In the genomic region with DNA sequence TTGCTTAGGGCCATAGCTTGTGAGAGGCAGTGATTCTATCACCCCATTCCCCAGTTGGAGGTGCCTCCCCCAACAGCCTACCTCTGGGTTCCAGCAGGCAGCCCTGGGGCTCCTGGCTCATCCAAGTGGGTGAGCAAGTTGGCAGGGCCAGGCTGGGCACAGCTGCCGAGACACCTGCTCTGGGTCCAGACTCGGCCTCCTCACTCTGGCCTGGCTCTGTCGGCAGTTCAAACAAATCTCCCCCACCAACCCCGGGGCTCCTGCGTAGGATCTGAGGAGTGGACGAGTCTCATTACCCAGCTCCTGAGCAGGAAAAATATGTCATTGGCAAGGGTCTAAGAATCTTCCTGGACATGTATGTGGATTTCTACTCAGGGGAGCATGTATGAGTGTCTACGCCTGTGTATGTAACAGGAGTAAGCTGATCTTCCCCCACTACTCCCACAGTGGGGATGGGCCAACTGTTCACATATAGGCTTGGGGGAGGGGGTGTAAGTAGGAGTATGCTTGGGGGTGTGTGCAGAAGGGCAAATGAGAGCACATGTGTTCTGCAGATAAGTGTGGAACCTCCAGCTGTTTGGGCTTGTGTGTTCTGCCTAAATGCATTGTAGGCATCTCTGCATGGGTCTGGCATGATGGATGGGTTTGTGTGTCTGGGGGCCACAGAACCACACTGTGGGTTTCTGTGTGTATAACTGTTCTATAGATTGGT, we compare ENCODE assay signal across 8 cellular contexts. TPM values are rescaled to one million over a fixed set of nuclear protein-coding genes. Genes with fewer than 3 reads are reported as not detected.
A peak's percentile ranks its signal among the peaks of the same experiment; 100 is the strongest.
DNase-seq lines count a peak whose midpoint lies in the region; ATAC-seq and TF ChIP-seq lines count a peak whose summit lies in the region.

No MANE protein-coding gene starts in this region.

- TF ChIP-seq CTCF in fibroblast of lung (conservative IDR thresholded peaks at IDR 0.05 in 1 of 2, IDR thresholded peaks at IDR 0.05 in 1 of 2; ENCODE audit: low read depth in 1 of 2, low read length in 2 of 2), result no peak

- H3K27me3 ChIP-seq in SJSA1 (replicated peaks) (no peaks in the 10 kb centered on the region), fibroblast of lung (ENCODE audit: control insufficient read depth, insufficient read depth, low read length) (no peaks in the 10 kb centered on the region)

- no peak overlapping the region for H2AFZ ChIP-seq in fibroblast of lung (ENCODE audit: low read length)

- peak overlapping the region; percentile 98 for H3K9ac ChIP-seq in fibroblast of lung (ENCODE audit: insufficient read depth, low read length)

- H3K4me3 ChIP-seq in SJSA1 (peak overlapping the region; percentile 69), fibroblast of lung (replicated peaks in 1 of 4; ENCODE audit: control extremely low read depth in 1 of 4, insufficient read depth in 1 of 4, low read depth in 3 of 4, low read length in 4 of 4) (peak overlapping the region; percentile 79 to 98 (median 87))

- H3K27ac ChIP-seq in SJSA1 (peak overlapping the region; percentile 99), fibroblast of lung (ENCODE audit: insufficient read depth, low read length) (peak overlapping the region; percentile 98)

- ATAC-seq in HG03175 (IDR thresholded peaks at IDR 0.05; ENCODE audit: unreplicated experiment) (no peak), HG03520 (IDR thresholded peaks at IDR 0.05; ENCODE audit: unreplicated experiment) (no peak), HG03039 (IDR thresholded peaks at IDR 0.05; ENCODE audit: unreplicated experiment) (no peak)

- H3K9me3 ChIP-seq in SJSA1 (replicated peaks) (no peaks in the 10 kb centered on the region; the same call in 1 of the 2 replicates), fibroblast of lung (ENCODE audit: control insufficient read depth, insufficient read depth, low read depth, low read length) (no peaks in the 10 kb centered on the region)

- H4K20me1 ChIP-seq in fibroblast of lung (ENCODE audit: control insufficient read depth, extremely low read depth, insufficient read depth, low read length), result no peaks in the 10 kb centered on the region

- peaks cover 20% of the 10 kb centered on the region for H3K79me2 ChIP-seq in fibroblast of lung (ENCODE audit: control insufficient read depth, insufficient read depth, low read length)

- DNase-seq in AG08396 (ENCODE audit: low spot score), result peak; percentile 70
- peak; percentile 88 for DNase-seq in HT1080 (ENCODE audit: low read depth)
- DNase-seq in SJSA1 (ENCODE audit: low read depth in 1 of 2, low spot score in 2 of 2), result peak; percentile 65 to 73
- peak; percentile 85 to 86 for DNase-seq in fibroblast of lung (ENCODE audit: low read depth in 2 of 2)
- peak; percentile 83 for DNase-seq in posterior vena cava (ENCODE audit: low spot score)

- H3K36me3 ChIP-seq in SJSA1 (peaks cover 28% of the 10 kb centered on the region), fibroblast of lung (ENCODE audit: control insufficient read depth, insufficient read depth, low read length) (no peaks in the 10 kb centered on the region)

- H3K4me1 ChIP-seq in SJSA1 (replicated peaks), result peaks cover 61% of the 10 kb centered on the region
- H3K4me1 ChIP-seq in fibroblast of lung (ENCODE audit: control insufficient read depth, extremely low read depth, insufficient read depth, low read length), result peaks cover 26% of the 10 kb centered on the region

- H3K4me2 ChIP-seq in fibroblast of lung (ENCODE audit: extremely low read depth, insufficient read depth, low read length), result peak overlapping the region; percentile 82

- intact Hi-C loops in posterior vena cava (cut with DNase I), result no loop called here

RNA-seq across cellular contexts. Expression of gene ID1, which starts 2.0 kb away (rescaled TPM):
- total RNA-seq in HT1080 (2014; rRNA removed; shearing (Covaris generic)), result 421 and 433 TPM in 2 replicates
- 362 and 372 TPM in 2 replicates for polyA plus RNA-seq in HT1080 (2015; cell fraction: cytosol; rRNA removed)
- 449 and 487 TPM in 2 replicates for polyA plus RNA-seq in HT1080 (2015; cell fraction: nucleus; rRNA removed)
- 700 and 729 TPM in 2 replicates for total RNA-seq in SJSA1 (2014; rRNA removed; shearing (Covaris generic))
- 27.4 and 31.1 TPM in 2 replicates for total RNA-seq in fibroblast of lung
- 14.5 and 62.4 TPM in 2 replicates for polyA plus RNA-seq in fibroblast of lung
- polyA plus RNA-seq in fibroblast of lung (2012), result 14.5 and 72.5 TPM in 2 replicates
- 4.3 and 12.7 TPM in 2 replicates for polyA minus RNA-seq in fibroblast of lung (ENCODE audit: low replicate concordance)
- total RNA-seq in posterior vena cava, result 100 to 1,000 TPM; 117 to 145 TPM

RNA-seq across cellular contexts. Expression of gene COX4I2, which starts 30.6 kb away (rescaled TPM):
- total RNA-seq in HT1080 (2014; rRNA removed; shearing (Covaris generic)), result not detected in 2 replicates
- not detected in 2 replicates for polyA plus RNA-seq in HT1080 (2015; cell fraction: cytosol; rRNA removed)
- not detected in 2 replicates for polyA plus RNA-seq in HT1080 (2015; cell fraction: nucleus; rRNA removed)
- not detected in 2 replicates for total RNA-seq in SJSA1 (2014; rRNA removed; shearing (Covaris generic))
- total RNA-seq in fibroblast of lung (not detected in 2 replicates), posterior vena cava (1 to 10 TPM; 2.5 to 6.5 TPM)
- not detected in 2 replicates for polyA plus RNA-seq in fibroblast of lung
- polyA plus RNA-seq in fibroblast of lung (2012), result not detected in 2 replicates
- not detected in 2 replicates for polyA minus RNA-seq in fibroblast of lung (ENCODE audit: low replicate concordance)
